In genomic region chr2:218719457-218719856, GRCh38 we compare ENCODE assay signal across 25 cellular contexts.
"Had no signal": no experiment of that assay in that cellular context is flagged by ENCODE, and none has a peak within 500 bp of the region (broad histone marks: within the 10 kb centered on the region; RNA-seq: fewer than 3 reads in every experiment).

No MANE protein-coding gene starts in this region.

- H3K27ac Mint-ChIP-seq: activated CD8-positive, alpha-beta memory T cell treated with anti-CD3 and anti-CD28 coated beads, Interleukin-2, amount 10 ng/mL, durations not matched to agents 7 days and 5 days; activated naive CD4-positive, alpha-beta T cell treated with anti-CD3 and anti-CD28 coated beads for 36 hours; activated naive CD8-positive, alpha-beta T cell treated with anti-CD3 and anti-CD28 coated beads for 36 hours; activated T-cell treated with anti-CD3 and anti-CD28 coated beads, Interleukin-2, amount 50 U/mL, for 24 hours; activated T-helper 1 cell treated with anti-CD3 and anti-CD28 coated beads, Interleukin-12 subunit alpha, Interleukin-12 subunit beta, Interleukin-2, Interleukin-4 antibody, amounts not matched to agents 30 ng/mL and 10 ng/mL and 1 ng/mL, durations not matched to agents 14 hours and 24 hours and 36 hours; T-helper 1 cell treated with Interleukin-12 subunit alpha and Interleukin-12 subunit beta and Interleukin-4 antibody, amounts not matched to agents 30 μg/mL and 1 μg/mL, for 36 hours had no signal

- ATAC-seq: activated CD8-positive, alpha-beta memory T cell treated with anti-CD3 and anti-CD28 coated beads, Interleukin-2, amount 10 ng/mL, durations not matched to agents 7 days and 5 days; Panc1; Right ventricle myocardium inferior had no signal

- H3K4me3 Mint-ChIP-seq: activated CD8-positive, alpha-beta memory T cell treated with anti-CD3 and anti-CD28 coated beads, Interleukin-2, amount 10 ng/mL, durations not matched to agents 7 days and 5 days; activated naive CD4-positive, alpha-beta T cell treated with anti-CD3 and anti-CD28 coated beads for 36 hours; activated naive CD8-positive, alpha-beta T cell treated with anti-CD3 and anti-CD28 coated beads for 36 hours; activated T-cell treated with anti-CD3 and anti-CD28 coated beads, Interleukin-2, amount 50 U/mL, for 24 hours; activated T-helper 1 cell treated with anti-CD3 and anti-CD28 coated beads, Interleukin-12 subunit alpha, Interleukin-12 subunit beta, Interleukin-2, Interleukin-4 antibody, amounts not matched to agents 30 ng/mL and 10 ng/mL and 1 ng/mL, durations not matched to agents 14 hours and 24 hours and 36 hours; T-helper 1 cell treated with Interleukin-12 subunit alpha and Interleukin-12 subunit beta and Interleukin-4 antibody, amounts not matched to agents 30 μg/mL and 1 μg/mL, for 36 hours had no signal

- DNase-seq: activated CD4-positive, alpha-beta T cell treated with anti-CD3 and anti-CD28 coated beads for 48 hours; activated CD4-positive, alpha-beta T cell treated with anti-CD3 and anti-CD28 coated beads, Interleukin-2, amount 50 U/mL, for 48 hours; activated CD4-positive, CD25-positive, alpha-beta regulatory T cell treated with anti-CD3 and anti-CD28 coated beads, Interleukin-2, amount 50 U/mL, for 72 hours; activated CD8-positive, alpha-beta memory T cell treated with anti-CD3 and anti-CD28 coated beads, Interleukin-2, amount 10 ng/mL, durations not matched to agents 7 days and 5 days; activated effector memory CD4-positive, alpha-beta T cell treated with anti-CD3 and anti-CD28 coated beads, Interleukin-2, amount 50 U/mL, for 16 hours; activated naive CD4-positive, alpha-beta T cell treated with anti-CD3 and anti-CD28 coated beads for 36 hours; activated naive CD8-positive, alpha-beta T cell treated with anti-CD3 and anti-CD28 coated beads for 36 hours; activated T-cell treated with anti-CD3 and anti-CD28 coated beads, Interleukin-2, amount 50 U/mL, for 24 hours; brain microvascular endothelial cell; cerebellar nuclear complex; KG1; NCI-H1092; NCI-H2029; NCI-H2107; NCI-H2171 treated with DMSO at 0.1 percent for 48 hours; NCI-H510A treated with DMSO at 0.1 percent for 48 hours; NCI-H69; NK-92 treated with Interleukin-12 subunit alpha and Interleukin-12 subunit beta, amount 100 ng/mL, for 24 hours; OCI-M1; RPMI8226; SK-N-SH had no signal

- H3K27me3 Mint-ChIP-seq: activated CD8-positive, alpha-beta memory T cell treated with anti-CD3 and anti-CD28 coated beads, Interleukin-2, amount 10 ng/mL, durations not matched to agents 7 days and 5 days; activated naive CD8-positive, alpha-beta T cell treated with anti-CD3 and anti-CD28 coated beads for 36 hours; activated T-cell treated with anti-CD3 and anti-CD28 coated beads, Interleukin-2, amount 50 U/mL, for 24 hours had no signal

- H3K9me3 Mint-ChIP-seq: activated naive CD4-positive, alpha-beta T cell treated with anti-CD3 and anti-CD28 coated beads for 36 hours; activated naive CD8-positive, alpha-beta T cell treated with anti-CD3 and anti-CD28 coated beads for 36 hours; activated T-cell treated with anti-CD3 and anti-CD28 coated beads, Interleukin-2, amount 50 U/mL, for 24 hours; activated T-helper 1 cell treated with anti-CD3 and anti-CD28 coated beads, Interleukin-12 subunit alpha, Interleukin-12 subunit beta, Interleukin-2, Interleukin-4 antibody, amounts not matched to agents 30 ng/mL and 10 ng/mL and 1 ng/mL, durations not matched to agents 14 hours and 24 hours and 36 hours; T-helper 1 cell treated with Interleukin-12 subunit alpha and Interleukin-12 subunit beta and Interleukin-4 antibody, amounts not matched to agents 30 μg/mL and 1 μg/mL, for 36 hours had no signal
